8 cellular contexts compared by ENCODE assay signal in the genomic region with DNA sequence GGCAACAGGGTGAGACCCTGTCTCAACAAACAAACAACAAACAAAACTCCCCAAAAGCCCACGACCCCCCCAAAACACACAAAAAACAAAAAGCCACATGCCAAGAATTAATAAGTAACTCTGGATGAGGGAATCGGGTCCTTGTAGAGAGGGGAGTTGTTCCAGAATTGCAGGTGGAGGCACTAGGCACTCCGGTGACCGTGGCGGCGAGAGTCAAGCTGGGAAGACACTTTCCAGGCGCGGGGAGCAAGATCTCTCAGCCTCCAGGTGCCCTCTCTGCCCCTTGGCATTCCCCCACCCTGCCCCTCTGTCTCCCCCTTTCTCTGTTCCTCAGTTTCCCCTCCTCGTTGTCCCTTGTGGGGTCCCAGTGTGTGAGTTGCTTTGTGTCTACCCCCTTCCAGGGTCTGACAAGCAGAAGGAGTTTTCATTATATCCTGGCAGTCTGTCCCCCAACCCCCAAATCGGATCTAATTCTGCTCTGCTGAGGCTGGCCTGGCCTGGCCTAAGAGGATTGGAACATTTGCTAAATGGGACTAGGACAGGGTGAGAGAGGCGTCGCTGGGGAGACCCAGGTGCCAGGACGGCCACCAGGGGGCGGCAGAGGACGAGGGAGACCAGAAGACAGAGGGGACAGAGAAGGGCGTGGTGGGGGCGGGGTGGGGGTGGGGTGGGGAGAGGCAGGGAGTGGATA. TPM values are rescaled to one million over a fixed set of nuclear protein-coding genes. Genes with fewer than 3 reads are reported as not detected.
DNase-seq lines count a peak whose midpoint lies in the region; ATAC-seq and TF ChIP-seq lines count a peak whose summit lies in the region.

No MANE protein-coding gene starts in this region.

- peak overlapping the region; percentile 91 for H2AK5ac ChIP-seq in neuronal stem cell (ENCODE audit: low read depth, low read length)

- no peak overlapping the region for H3K4me3 Mint-ChIP-seq in activated T-cell treated with anti-CD3 and anti-CD28 coated beads, Interleukin-2, amount 50 U/mL, for 4 hours

- peak overlapping the region; percentile 84 for H2BK15ac ChIP-seq in neuronal stem cell (ENCODE audit: low read length)

- no peak overlapping the region for H3K14ac ChIP-seq in neuronal stem cell (ENCODE audit: low read length)

- no peak overlapping the region for H3K9ac ChIP-seq in neuronal stem cell (ENCODE audit: low read depth, low read length, poor library complexity)

- H3K9me3 ChIP-seq in neuronal stem cell (replicated peaks in 1 of 2; ENCODE audit: control insufficient read depth in 2 of 2, insufficient read depth in 1 of 2, low read depth in 1 of 2, low read length in 2 of 2) (no peaks in the 10 kb centered on the region), testis (no peaks in the 10 kb centered on the region)

- H2BK120ac ChIP-seq in neuronal stem cell (ENCODE audit: low read depth, low read length): peak overlapping the region; percentile 93

- no peaks in the 10 kb centered on the region for H3K4me1 Mint-ChIP-seq in activated T-cell treated with anti-CD3 and anti-CD28 coated beads, Interleukin-2, amount 50 U/mL, for 4 hours (ENCODE audit: low read depth)

- H3K36me3 ChIP-seq in neuronal stem cell (replicated peaks in 1 of 2; ENCODE audit: control insufficient read depth in 2 of 2, insufficient read depth in 2 of 2, low read length in 2 of 2): no peaks in the 10 kb centered on the region
- H3K36me3 ChIP-seq in testis (ENCODE audit: low read depth, missing control alignments): no peaks in the 10 kb centered on the region

- intact Hi-C loops in testis (cut with DNase I; ENCODE audit: low total_unique reads): no loop called here

- no peak overlapping the region for H4K91ac ChIP-seq in neuronal stem cell (ENCODE audit: low read depth, low read length, poor library complexity)

- POLR2A ChIA-PET in HEK293T (lab: Yijun Ruan, JAX): interaction anchor here (0.6 kb wide), 1 partner anchor 13 kb away, joined by 3 read pairs; no protein-coding TSS in a partner anchor

- H3K27me3 Mint-ChIP-seq in activated T-cell treated with anti-CD3 and anti-CD28 coated beads, Interleukin-2, amount 50 U/mL, for 4 hours (ENCODE audit: low read depth): peaks cover 11% of the 10 kb centered on the region

- H3K27me3 ChIP-seq in neuronal stem cell (ENCODE audit: control insufficient read depth in 3 of 3, insufficient read depth in 3 of 3, low read depth in 1 of 3, low read length in 3 of 3): no peaks in the 10 kb centered on the region
- no peaks in the 10 kb centered on the region for H3K27me3 ChIP-seq in testis

- H3K4me3 ChIP-seq in fibroblast of mammary gland (ENCODE audit: control insufficient read depth, low read depth, low read length): no peak overlapping the region
- no peak overlapping the region for H3K4me3 ChIP-seq in neuronal stem cell (ENCODE audit: low read length in 2 of 2)
- no peak overlapping the region for H3K4me3 ChIP-seq in testis

- no peak overlapping the region for H3K4me2 ChIP-seq in neuronal stem cell (ENCODE audit: insufficient read depth, low read length, poor library complexity, severe bottlenecking)

- DNase-seq in CD1c-positive myeloid dendritic cell (ENCODE audit: extremely low spot score) (peak; percentile 67), HEK293T (ENCODE audit: extremely low spot score) (peak; percentile 89), fibroblast of mammary gland (ENCODE audit: low read depth) (peak; percentile 54), neuronal stem cell (ENCODE audit: low spot score) (peak; percentile 77), testis (peak; percentile 81)
- DNase-seq in activated T-cell treated with anti-CD3 and anti-CD28 coated beads, Interleukin-2, amount 50 U/mL, for 4 hours: peak; percentile 76

- no peaks in the 10 kb centered on the region for H3K36me3 Mint-ChIP-seq in activated T-cell treated with anti-CD3 and anti-CD28 coated beads, Interleukin-2, amount 50 U/mL, for 4 hours (ENCODE audit: insufficient read depth)

- H2AFZ ChIP-seq in neuronal stem cell (ENCODE audit: low read length): peak overlapping the region; percentile 22

- H3K27ac ChIP-seq in neuronal stem cell (replicated peaks; ENCODE audit: low read length): no peak overlapping the region
- H3K27ac ChIP-seq in testis: no peak overlapping the region

- no peak overlapping the region for H3K23ac ChIP-seq in neuronal stem cell (ENCODE audit: low read depth, low read length, poor library complexity)

- H2BK5ac ChIP-seq in neuronal stem cell (ENCODE audit: low read length): no peak overlapping the region

- no peaks in the 10 kb centered on the region for H3K79me1 ChIP-seq in neuronal stem cell (ENCODE audit: low read depth, low read length)

- no peak for TF ChIP-seq POLR2A in testis (IDR thresholded peaks at IDR 0.05)

- H4K8ac ChIP-seq in neuronal stem cell (ENCODE audit: low read depth, low read length): no peak overlapping the region

- no peak overlapping the region for H3K4ac ChIP-seq in neuronal stem cell (ENCODE audit: low read length)

- CTCF ChIA-PET in HEK293T (lab: Yijun Ruan, JAX): interaction anchor here (1.3 to 1.7 kb wide), 3 partner anchors 16 to 56 kb away, joined by 4 to 10 read pairs (median 4); no protein-coding TSS in a partner anchor

- H3K9me3 Mint-ChIP-seq in activated T-cell treated with anti-CD3 and anti-CD28 coated beads, Interleukin-2, amount 50 U/mL, for 4 hours: no peaks in the 10 kb centered on the region

- peak overlapping the region; percentile 75 for H2BK12ac ChIP-seq in neuronal stem cell (ENCODE audit: low read length)

- no CpG with 5 or more reads among the region's 17 CpGs for WGBS in neuronal stem cell (ENCODE audit: extremely low coverage in 2 of 2, insufficient read length in 2 of 2, insufficient replicate concordance in 1 of 2), 2 donors
- 50% methylated on average over 16 to 17 of the region's 17 CpGs for WGBS in testis, 2 donors

- TF ChIP-seq CTCF in fibroblast of mammary gland (conservative IDR thresholded peaks at IDR 0.05; ENCODE audit: control insufficient read depth, insufficient read depth, low read depth, low read length) (peak; percentile 55), testis (IDR thresholded peaks at IDR 0.05) (peak in 2 of 3 experiments; percentile 31 to 76)

- H3K4me1 ChIP-seq in neuronal stem cell (ENCODE audit: control insufficient read depth in 2 of 2, insufficient read depth in 1 of 2, low read depth in 1 of 2, low read length in 2 of 2) (peaks cover 0 to 2% of the 10 kb centered on the region in 2 donors), testis (no peaks in the 10 kb centered on the region)

- no peak overlapping the region for H3K18ac ChIP-seq in neuronal stem cell (ENCODE audit: low read length)

- peak; percentile 81 to 84 for ATAC-seq in activated T-cell treated with anti-CD3 and anti-CD28 coated beads, Interleukin-2, amount 50 U/mL, for 4 hours
- no peak for ATAC-seq in HG02981 (IDR thresholded peaks at IDR 0.05; ENCODE audit: unreplicated experiment)

TF ChIP-seq in HEK293T, 16 proteins besides CTCF, POLR2A, EP300 and RAD21 (continues in another document):
- TF ChIP-seq TARDBP (IDR thresholded peaks at IDR 0.05): no peak
- TF ChIP-seq ELF4 (IDR thresholded peaks at IDR 0.05): no peak
- TF ChIP-seq HDGF (IDR thresholded peaks at IDR 0.05; ENCODE audit: borderline replicate concordance): no peak
- TF ChIP-seq LEF1 (IDR thresholded peaks at IDR 0.05; ENCODE audit: borderline replicate concordance): no peak
- TF ChIP-seq ARNT (IDR thresholded peaks at IDR 0.05): no peak
- TF ChIP-seq L3MBTL2 (conservative IDR thresholded peaks at IDR 0.05): no peak
- no peak for TF ChIP-seq SP1 (IDR thresholded peaks at IDR 0.05)
- TF ChIP-seq SUZ12 (IDR thresholded peaks at IDR 0.05): no peak
- TF ChIP-seq FOXM1 (IDR thresholded peaks at IDR 0.05; ENCODE audit: borderline replicate concordance): no peak
- no peak for TF ChIP-seq FOXK2 (IDR thresholded peaks at IDR 0.05)
- TF ChIP-seq FOXA1 (IDR thresholded peaks at IDR 0.05): no peak

TF ChIP-seq in PFSK-1, 5 proteins besides CTCF, POLR2A, EP300 and RAD21:
- no peak for TF ChIP-seq POLR2AphosphoS5 (IDR thresholded peaks at IDR 0.05; ENCODE audit: low read depth, low read length)
- no peak for TF ChIP-seq SIN3A (IDR thresholded peaks at IDR 0.05; ENCODE audit: borderline replicate concordance, insufficient read depth, low read length)
- no peak for TF ChIP-seq TAF1 (IDR thresholded peaks at IDR 0.05; ENCODE audit: borderline replicate concordance, insufficient read depth, low read length)
- peak; percentile 50 for TF ChIP-seq FOXP2 (optimal IDR thresholded peaks at IDR 0.05; ENCODE audit: borderline replicate concordance, extremely low read depth, extremely low read length, insufficient read depth)

RNA-seq across cellular contexts. Expression of a gene that starts 8.3 kb away (rescaled TPM):
- not detected for polyA plus RNA-seq in PFSK-1 (2012; ENCODE audit: insufficient read length, low read depth)
- total RNA-seq in activated T-cell treated with anti-CD3 and anti-CD28 coated beads, Interleukin-2, amount 50 U/mL, for 4 hours: not detected
- 0.14 TPM for polyA plus RNA-seq in neuronal stem cell (2013, experiment 1 of 2)
- 0.08 TPM for polyA plus RNA-seq in neuronal stem cell (2013, experiment 2 of 2)
- under 1 TPM; 0.12 to 0.55 TPM for total RNA-seq in testis
- not detected for polyA plus RNA-seq in testis (ENCODE audit: insufficient read depth, low read depth, low replicate concordance)

RNA-seq across cellular contexts. Expression of a gene that starts 9.1 kb away (rescaled TPM):
- not detected for polyA plus RNA-seq in PFSK-1 (2012; ENCODE audit: insufficient read length, low read depth)
- total RNA-seq in activated T-cell treated with anti-CD3 and anti-CD28 coated beads, Interleukin-2, amount 50 U/mL, for 4 hours: not detected
- not detected for polyA plus RNA-seq in neuronal stem cell (2013, experiment 1 of 2)
- polyA plus RNA-seq in neuronal stem cell (2013, experiment 2 of 2): not detected
- total RNA-seq in testis: under 1 TPM; 0.55 to 0.62 TPM
- 1.2 TPM for polyA plus RNA-seq in testis (ENCODE audit: insufficient read depth, low read depth, low replicate concordance)

RNA-seq across cellular contexts. Expression of a gene that starts 34.9 kb away (rescaled TPM):
- 35.7 TPM for polyA plus RNA-seq in PFSK-1 (2012; ENCODE audit: insufficient read length, low read depth)
- total RNA-seq in activated T-cell treated with anti-CD3 and anti-CD28 coated beads, Interleukin-2, amount 50 U/mL, for 4 hours: 10 to 100 TPM; 57.7 to 68.0 (median 62.5) TPM
- 198 TPM for polyA plus RNA-seq in neuronal stem cell (2013, experiment 1 of 2)
- 189 TPM for polyA plus RNA-seq in neuronal stem cell (2013, experiment 2 of 2)
- 100 to 1,000 TPM; 170 to 194 TPM for total RNA-seq in testis
- 197 TPM for polyA plus RNA-seq in testis (ENCODE audit: insufficient read depth, low read depth, low replicate concordance)

RNA-seq across cellular contexts. Expression of a gene that starts 45.6 kb away (rescaled TPM):
- polyA plus RNA-seq in PFSK-1 (2012; ENCODE audit: insufficient read length, low read depth): not detected
- not detected for total RNA-seq in activated T-cell treated with anti-CD3 and anti-CD28 coated beads, Interleukin-2, amount 50 U/mL, for 4 hours
- polyA plus RNA-seq in neuronal stem cell (2013, experiment 1 of 2): not detected
- polyA plus RNA-seq in neuronal stem cell (2013, experiment 2 of 2): not detected
- total RNA-seq in testis: under 1 TPM; 0.37 to 0.63 TPM
- polyA plus RNA-seq in testis (ENCODE audit: insufficient read depth, low read depth, low replicate concordance): 0.53 TPM
